Comparison of ENCODE assay signal across 11 cellular contexts in genomic region chr7:106543221-106543757, GRCh38.
A peak's percentile ranks its signal among the peaks of the same experiment; 100 is the strongest.
DNase-seq lines count a peak whose midpoint lies in the region; ATAC-seq and TF ChIP-seq lines count a peak whose summit lies in the region.
"Had no signal": no experiment of that assay in that cellular context is flagged by ENCODE, and none has a peak within 500 bp of the region (broad histone marks: within the 10 kb centered on the region; RNA-seq: fewer than 3 reads in every experiment).

No MANE protein-coding gene starts in this region.

- H3K4me3 ChIP-seq in SJSA1 (no peak overlapping the region), esophagus muscularis mucosa (no peak overlapping the region), transverse colon (no peak overlapping the region)

- peaks cover 17% of the 10 kb centered on the region for H3K4me1 ChIP-seq in SJSA1 (replicated peaks)
- peaks cover 6 to 24% (median 18%) of the 10 kb centered on the region in 4 donors for H3K4me1 ChIP-seq in esophagus muscularis mucosa
- H3K4me1 ChIP-seq in transverse colon: peaks cover 0 to 16% (median 4%) of the 10 kb centered on the region in 4 donors
- H3K4me1 ChIP-seq: foreskin keratinocyte had no signal

- peak overlapping the region; percentile 44 for H3K27ac ChIP-seq in SJSA1
- H3K27ac ChIP-seq in esophagus muscularis mucosa (replicated peaks in 1 of 4): peak overlapping the region; percentile 68 to 80 (median 72)
- H3K27ac ChIP-seq in transverse colon: peak overlapping the region; percentile 50 to 74 (median 66)
- H3K27ac ChIP-seq: foreskin keratinocyte had no signal

- no peak for TF ChIP-seq CTCF in esophagus muscularis mucosa (IDR thresholded peaks at IDR 0.05)
- TF ChIP-seq CTCF in osteocyte (IDR thresholded peaks at IDR 0.05): no peak
- no peak for TF ChIP-seq CTCF in transverse colon (IDR thresholded peaks at IDR 0.05)

- in situ Hi-C loops in transverse colon (cut with MboI; ENCODE audit: low pct_ligation_motif_present in 1 of 4, low pct_unique_long_range_greater_than_20kb in 1 of 4, low sequenced_read_pairs in 3 of 4): loop anchor here (5.0 to 25.0 kb wide), 4 partner anchors 112 to 194 kb away; no protein-coding TSS in a partner anchor

- TF ChIP-seq EP300 in esophagus muscularis mucosa (IDR thresholded peaks at IDR 0.05): no peak
- no peak for TF ChIP-seq EP300 in transverse colon (IDR thresholded peaks at IDR 0.05; ENCODE audit: low read depth)

- intact Hi-C loops in esophagus muscularis mucosa (cut with DNase I): loop anchor here (5.0 kb wide), 1 partner anchor 194 kb away; no protein-coding TSS in a partner anchor
- intact Hi-C loops in transverse colon (cut with DNase I; ENCODE audit: low total_unique reads): no loop called here

- TF ChIP-seq POLR2A in esophagus muscularis mucosa (IDR thresholded peaks at IDR 0.05; ENCODE audit: low read depth) (no peak), transverse colon (IDR thresholded peaks at IDR 0.05) (no peak)

- no peak for ATAC-seq in GM21447 (IDR thresholded peaks at IDR 0.05; ENCODE audit: unreplicated experiment)

- no peaks in the 10 kb centered on the region for H3K36me3 Mint-ChIP-seq in osteocyte (ENCODE audit: unreplicated experiment)
- H3K36me3 Mint-ChIP-seq: memory B cell had no signal

- WGBS in esophagus muscularis mucosa: 76% methylated on average over 3 of the region's 3 CpGs
- 84 to 88% methylated on average over 2 to 3 of the region's 3 CpGs for WGBS in transverse colon (ENCODE audit: low coverage in 1 of 2), 2 donors

- H3K27me3 Mint-ChIP-seq in osteocyte (ENCODE audit: unreplicated experiment): no peaks in the 10 kb centered on the region
- H3K27me3 Mint-ChIP-seq: activated CD4-positive, alpha-beta T cell treated with anti-CD3 and anti-CD28 coated beads, Interleukin-2, amount 10 ng/mL, durations not matched to agents 7 days and 5 days; memory B cell had no signal

- no peak overlapping the region for H3K4me3 Mint-ChIP-seq in osteocyte (ENCODE audit: unreplicated experiment)
- H3K4me3 Mint-ChIP-seq: activated CD4-positive, alpha-beta T cell treated with anti-CD3 and anti-CD28 coated beads, Interleukin-2, amount 10 ng/mL, durations not matched to agents 7 days and 5 days; memory B cell had no signal

- H3K9me3 Mint-ChIP-seq in osteocyte (ENCODE audit: unreplicated experiment): peaks cover 4% of the 10 kb centered on the region
- H3K9me3 Mint-ChIP-seq: activated CD4-positive, alpha-beta T cell treated with anti-CD3 and anti-CD28 coated beads, Interleukin-2, amount 10 ng/mL, durations not matched to agents 7 days and 5 days; memory B cell had no signal

- peak overlapping the region; percentile 89 for H3K27ac Mint-ChIP-seq in osteocyte (ENCODE audit: unreplicated experiment)
- H3K27ac Mint-ChIP-seq: memory B cell had no signal

- no peaks in the 10 kb centered on the region for H3K27me3 ChIP-seq in SJSA1 (replicated peaks)
- no peaks in the 10 kb centered on the region for H3K27me3 ChIP-seq in esophagus muscularis mucosa
- no peaks in the 10 kb centered on the region for H3K27me3 ChIP-seq in transverse colon
- H3K27me3 ChIP-seq: foreskin keratinocyte had no signal

- no peaks in the 10 kb centered on the region for H3K9me3 ChIP-seq in SJSA1 (replicated peaks)
- no peaks in the 10 kb centered on the region for H3K9me3 ChIP-seq in esophagus muscularis mucosa
- no peaks in the 10 kb centered on the region for H3K9me3 ChIP-seq in transverse colon

- DNase-seq in SJSA1 (ENCODE audit: low read depth in 1 of 2, low spot score in 2 of 2) (no peak), esophagus muscularis mucosa (ENCODE audit: extremely low spot score) (peak; percentile 86), osteocyte (ENCODE audit: extremely low spot score, unreplicated experiment) (no peak), transverse colon (no peak)
- no peak for DNase-seq in activated CD4-positive, alpha-beta T cell treated with anti-CD3 and anti-CD28 coated beads, Interleukin-2, amount 50 U/mL, for 4 hours
- no peak for DNase-seq in activated T-cell treated with anti-CD3 and anti-CD28 coated beads, Interleukin-2, amount 50 U/mL, for 48 hours
- DNase-seq: C1 segment of cervical spinal cord had no signal

- peaks cover 38% of the 10 kb centered on the region for H3K4me1 Mint-ChIP-seq in osteocyte (ENCODE audit: unreplicated experiment)

- H3K36me3 ChIP-seq in SJSA1 (no peaks in the 10 kb centered on the region), esophagus muscularis mucosa (no peaks in the 10 kb centered on the region), transverse colon (no peaks in the 10 kb centered on the region)
